20 cellular contexts compared by ENCODE assay signal in the genomic region with DNA sequence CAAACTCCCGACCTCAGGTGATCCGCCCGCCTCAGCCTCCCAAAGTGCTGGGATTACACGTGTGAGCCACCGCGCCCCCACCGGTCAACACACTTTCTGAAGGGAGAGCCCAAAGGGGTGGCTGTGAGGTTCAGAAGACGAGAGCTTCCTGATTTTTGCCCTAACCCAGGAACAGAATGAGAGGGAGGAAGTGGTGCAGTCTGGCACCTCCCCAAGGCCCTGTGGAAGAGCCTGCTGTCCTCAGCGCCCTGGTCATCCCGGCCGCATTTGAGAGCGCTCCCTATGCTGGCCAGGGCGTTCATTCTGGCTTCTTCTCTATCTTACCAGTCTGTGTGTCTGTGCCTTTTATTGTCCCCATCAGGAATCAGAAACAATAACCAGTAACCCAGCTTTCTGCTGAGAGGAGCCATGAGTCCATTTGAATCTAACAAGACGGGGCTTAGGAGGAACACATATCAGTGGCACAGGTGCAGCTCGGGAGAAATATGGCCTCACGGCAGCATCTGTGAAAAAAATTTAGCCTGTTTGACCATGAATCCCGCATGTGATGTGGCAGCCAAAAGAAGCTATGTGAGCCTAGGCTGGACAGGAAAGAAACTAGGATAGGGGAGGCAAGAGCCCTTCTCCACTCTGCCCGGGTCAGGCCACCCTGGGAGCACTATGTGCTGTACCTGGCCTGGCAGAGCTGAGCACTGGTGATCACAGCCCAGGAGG. TPM values are rescaled to one million over a fixed set of nuclear protein-coding genes. Genes with fewer than 3 reads are reported as not detected.
DNase-seq lines count a peak whose midpoint lies in the region; ATAC-seq and TF ChIP-seq lines count a peak whose summit lies in the region.
"Had no signal": no experiment of that assay in that cellular context is flagged by ENCODE, and none has a peak within 500 bp of the region (broad histone marks: within the 10 kb centered on the region; RNA-seq: fewer than 3 reads in every experiment).

No MANE protein-coding gene starts in this region.

- H3K4me3 ChIP-seq in adrenal gland (no peak overlapping the region), right cardiac atrium (ENCODE audit: low read length) (no peak overlapping the region), upper lobe of right lung (no peak overlapping the region)
- H3K4me3 ChIP-seq: hepatocyte, mucosa of descending colon, transverse colon had no signal

- TF ChIP-seq CTCF in adrenal gland (IDR thresholded peaks at IDR 0.05), result no peak
- TF ChIP-seq CTCF in upper lobe of right lung (IDR thresholded peaks at IDR 0.05), result no peak
- TF ChIP-seq CTCF in GM10266 (IDR thresholded peaks at IDR 0.05; ENCODE audit: control insufficient read depth, insufficient read depth, low read depth, missing control alignments), result no peak

- H3K27ac ChIP-seq in adrenal gland, result no peak overlapping the region
- no peak overlapping the region for H3K27ac ChIP-seq in right cardiac atrium (ENCODE audit: low read length)
- H3K27ac ChIP-seq in upper lobe of right lung, result no peak overlapping the region
- H3K27ac ChIP-seq: hepatocyte, transverse colon had no signal

- H3K4me1 ChIP-seq in adrenal gland (replicated peaks in 1 of 2) (no peaks in the 10 kb centered on the region), right cardiac atrium (ENCODE audit: control insufficient read depth, insufficient read depth, low read length) (peaks cover 5% of the 10 kb centered on the region), upper lobe of right lung (no peaks in the 10 kb centered on the region)

- H3K27me3 ChIP-seq in adrenal gland (no peaks in the 10 kb centered on the region), right cardiac atrium (ENCODE audit: control insufficient read depth, insufficient read depth) (no peaks in the 10 kb centered on the region), upper lobe of right lung (no peaks in the 10 kb centered on the region)
- H3K27me3 ChIP-seq: hepatocyte, transverse colon had no signal

- 83 to 92% (median 88%) methylated on average over 16 to 18 of the region's 18 CpGs for WGBS in adrenal gland, 4 donors
- WGBS in right cardiac atrium, result 78% methylated on average over 18 of the region's 18 CpGs

- H3K36me3 ChIP-seq in adrenal gland (replicated peaks in 1 of 2) (no peaks in the 10 kb centered on the region), upper lobe of right lung (no peaks in the 10 kb centered on the region)

- no peak for TF ChIP-seq POLR2A in adrenal gland (IDR thresholded peaks at IDR 0.05)

- peak; percentile 35 for ATAC-seq in Right ventricle myocardium inferior
- peak; percentile 38 to 39 for ATAC-seq in right cardiac atrium
- ATAC-seq in upper lobe of right lung, result peak; percentile 85
- no peak for ATAC-seq in HG03135 (IDR thresholded peaks at IDR 0.05; ENCODE audit: unreplicated experiment)
- ATAC-seq: activated CD4-positive, CD25-positive, alpha-beta regulatory T cell treated with anti-CD3 and anti-CD28 coated beads, Interleukin-2, amount 50 U/mL, for 24 hours; CD8-positive, alpha-beta T cell; mucosa of descending colon had no signal

- intact Hi-C loops in Right ventricle myocardium inferior (cut with DNase I) (no loop called here), cardiac septum (cut with DNase I) (no loop called here), adrenal gland (cut with DNase I) (no loop called here), right cardiac atrium (cut with DNase I) (no loop called here), upper lobe of right lung (cut with DNase I) (no loop called here)

- DNase-seq in Right ventricle myocardium inferior (ENCODE audit: missing footprints), result no peak
- no peak for DNase-seq in cardiac septum (ENCODE audit: low spot score)
- DNase-seq in adrenal gland, result peak in 5 of 7 donors; percentile 38 to 62 (median 46)
- peak; percentile 44 to 81 (median 80) for DNase-seq in right cardiac atrium
- no peak for DNase-seq in upper lobe of right lung
- DNase-seq in GM10266 (ENCODE audit: extremely low spot score), result no peak
- no peak for DNase-seq in cortex of kidney (lab: John Stamatoyannopoulos, UW)
- DNase-seq: activated effector memory CD4-positive, alpha-beta T cell treated with anti-CD3 and anti-CD28 coated beads, Interleukin-2, amount 50 U/mL, for 16 hours; CD8-positive, alpha-beta T cell; DMS79; GOT3; mucosa of descending colon; NCI-H1092; NCI-H524; retina; SHP77; transverse colon had no signal

- H3K9me3 ChIP-seq in adrenal gland (replicated peaks in 1 of 3), result no peaks in the 10 kb centered on the region
- H3K9me3 ChIP-seq in right cardiac atrium (ENCODE audit: control insufficient read depth, low read length), result no peaks in the 10 kb centered on the region
- H3K9me3 ChIP-seq in upper lobe of right lung, result no peaks in the 10 kb centered on the region
- H3K9me3 ChIP-seq: mucosa of descending colon, transverse colon had no signal

RNA-seq across cellular contexts. Expression of a gene that starts 12.9 kb away (rescaled TPM):
- total RNA-seq in Right ventricle myocardium inferior (43.1 TPM), cardiac septum (61.4 TPM), adrenal gland (10 to 100 TPM in 4 of 8 donors, 1 to 10 TPM in 4; 5.7 to 16.7 (median 9.8) TPM), right cardiac atrium (10 to 100 TPM; 13.2 to 30.5 (median 25.9) TPM), upper lobe of right lung (12.5 TPM)
- polyA plus RNA-seq in adrenal gland (10 to 100 TPM in 2 of 3 donors, 1 to 10 TPM in 1; 6.0 to 19.7 (median 12.0) TPM), right cardiac atrium (19.8 TPM)

Comparison
In these comparisons a context has a peak if more than half of its experiments do, and no peak if none do; other contexts are left out.
1. DNase-seq: peak in adrenal gland (5 of 7) and right cardiac atrium (3 of 3); none in Right ventricle myocardium inferior (single experiment), cardiac septum (single experiment), upper lobe of right lung (single experiment), GM10266 (single experiment) and cortex of kidney (single experiment).